18 cellular contexts compared by ENCODE assay signal in the genomic region with DNA sequence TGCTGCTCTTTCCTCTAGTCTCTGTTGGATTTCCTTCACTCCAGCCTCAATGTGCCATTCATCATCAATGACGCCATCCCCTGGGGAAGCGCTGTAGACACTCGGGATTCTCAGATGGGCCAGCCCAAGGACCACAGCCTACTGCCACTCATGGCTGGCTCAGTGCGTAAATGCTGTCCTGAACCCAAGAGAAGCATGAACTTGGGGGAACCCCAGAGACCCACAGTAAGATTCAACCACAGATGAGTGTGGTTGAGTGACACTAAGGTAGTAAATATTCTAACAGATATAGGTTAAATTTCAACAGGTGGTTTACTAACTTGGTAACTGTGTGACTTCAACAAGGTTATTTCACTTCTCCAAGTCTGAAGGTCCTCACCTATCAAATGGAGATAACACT.
A peak's percentile ranks its signal among the peaks of the same experiment; 100 is the strongest.
DNase-seq lines count a peak whose midpoint lies in the region; ATAC-seq and TF ChIP-seq lines count a peak whose summit lies in the region.
"Had no signal": no experiment of that assay in that cellular context is flagged by ENCODE, and none has a peak within 500 bp of the region (broad histone marks: within the 10 kb centered on the region; RNA-seq: fewer than 3 reads in every experiment).

No MANE protein-coding gene starts in this region.

- ATAC-seq in GM18867 (IDR thresholded peaks at IDR 0.05; ENCODE audit: unreplicated experiment) (peak; percentile 74), GM21447 (IDR thresholded peaks at IDR 0.05; ENCODE audit: unreplicated experiment) (peak; percentile 68), HG02970 (IDR thresholded peaks at IDR 0.05; ENCODE audit: low FRiP score, unreplicated experiment) (peak; percentile 53), HG03457 (IDR thresholded peaks at IDR 0.05; ENCODE audit: unreplicated experiment) (peak; percentile 84)
- ATAC-seq: right lobe of liver had no signal

- DNase-seq in mucosa of gallbladder (ENCODE audit: low spot score) (no peak), erythroblast (lab: John Stamatoyannopoulos, UW) (no peak), iPS-NIHi11 (ENCODE audit: low spot score) (no peak), anterior cingulate cortex (lab: John Stamatoyannopoulos, UW) (no peak)
- DNase-seq: activated CD4-positive, alpha-beta T cell treated with anti-CD3 and anti-CD28 coated beads for 4 hours; activated naive CD4-positive, alpha-beta T cell treated with anti-CD3 and anti-CD28 coated beads for 36 hours; CD8-positive, alpha-beta memory T cell; DND-41; NCI-H2081 treated with DMSO at 0.1 percent for 48 hours; NCI-H526 treated with DMSO at 0.1 percent for 48 hours; OCI-M1; right lobe of liver; stimulated activated CD4-positive, alpha-beta T cell treated with anti-CD3 and anti-CD28 coated beads, Interleukin-2, amount 100 ng/mL, for 24 hours; T1000 had no signal

- no peak for TF ChIP-seq POLR2A in erythroblast (IDR thresholded peaks at IDR 0.05; ENCODE audit: low read length)
